Comparison of ENCODE assay signal across 8 cellular contexts in genomic region chr9:92809631-92810326, GRCh38. TPM values are rescaled to one million over a fixed set of nuclear protein-coding genes. Genes with fewer than 3 reads are reported as not detected.
DNase-seq lines count a peak whose midpoint lies in the region; ATAC-seq and TF ChIP-seq lines count a peak whose summit lies in the region.
"Not testable (repeated sequence)": the region's sequence is repeated elsewhere in the genome, so short reads cannot be mapped to it uniquely, and the experiment has no call there.

No MANE protein-coding gene starts in this region.

- peaks cover 45 to 69% of the 10 kb centered on the region in 2 donors for H3K27me3 Mint-ChIP-seq in CD8-positive, alpha-beta memory T cell
- peaks cover 44% of the 10 kb centered on the region for H3K27me3 Mint-ChIP-seq in IgD-negative memory B cell
- H3K27me3 Mint-ChIP-seq in T-helper 2 cell treated with Interferon-gamma antibody and Interleukin-4, amounts not matched to agents 5 μg/mL and 100 μg/mL, for 36 hours (ENCODE audit: low read depth) = peaks cover 65% of the 10 kb centered on the region
- peaks cover 62% of the 10 kb centered on the region for H3K27me3 Mint-ChIP-seq in activated T-helper 2 cell treated with anti-CD3 and anti-CD28 coated beads, Interferon-gamma antibody, Interleukin-2, Interleukin-4, amounts not matched to agents 10 μg/mL and 5 μg/mL and 100 μg/mL, durations not matched to agents 14 hours and 24 hours and 36 hours (ENCODE audit: low read depth)
- H3K27me3 Mint-ChIP-seq in nephron progenitor cell (ENCODE audit: low read depth, poor library complexity) = peaks cover 94% of the 10 kb centered on the region

- POLR2A ChIA-PET in CD8-positive, alpha-beta memory T cell (lab: Charles Lee) = not testable (repeated sequence)

- H3K27ac Mint-ChIP-seq in CD8-positive, alpha-beta memory T cell; IgD-negative memory B cell; T-helper 2 cell treated with Interferon-gamma antibody and Interleukin-4, amounts not matched to agents 5 μg/mL and 100 μg/mL, for 36 hours; activated T-helper 2 cell treated with anti-CD3 and anti-CD28 coated beads, Interferon-gamma antibody, Interleukin-2, Interleukin-4, amounts not matched to agents 10 μg/mL and 5 μg/mL and 100 μg/mL, durations not matched to agents 14 hours and 24 hours and 36 hours; nephron progenitor cell: not testable (repeated sequence)

- not testable (repeated sequence) for H3K4me3 ChIP-seq in CD8-positive, alpha-beta memory T cell (ENCODE audit: low read length)
- H3K4me3 ChIP-seq in coronary artery (peak overlapping the region; percentile 41), iPS-15b (ENCODE audit: low read depth, low read length) (peak overlapping the region; percentile 63)

- H3K27ac ChIP-seq in CD8-positive, alpha-beta memory T cell (ENCODE audit: low read depth, low read length); coronary artery: not testable (repeated sequence)

- intact Hi-C loops in activated T-helper 2 cell treated with anti-CD3 and anti-CD28 coated beads, Interferon-gamma antibody, Interleukin-2, Interleukin-4, amounts not matched to agents 10 μg/mL and 5 μg/mL and 100 μg/mL, durations not matched to agents 14 hours and 24 hours and 36 hours (cut with micrococcal nuclease) = loop anchor here (10.0 kb wide), 1 partner anchor 1135 kb away; no protein-coding TSS in a partner anchor

- not testable (repeated sequence) for H3K9ac ChIP-seq in iPS-15b (ENCODE audit: low read depth, low read length)

- not testable (repeated sequence) for ATAC-seq in stimulated activated naive CD8-positive, alpha-beta T cell treated with anti-CD3 and anti-CD28 coated beads, Interleukin-15, Interleukin-2, amounts not matched to agents 100 U/mL and 50 U/mL, for 24 hours

- TF ChIP-seq CTCF in coronary artery (IDR thresholded peaks at IDR 0.05); nephron progenitor cell (IDR thresholded peaks at IDR 0.05): not testable (repeated sequence)

- not testable (repeated sequence) for H3K9me3 Mint-ChIP-seq in CD8-positive, alpha-beta memory T cell; IgD-negative memory B cell; T-helper 2 cell treated with Interferon-gamma antibody and Interleukin-4, amounts not matched to agents 5 μg/mL and 100 μg/mL, for 36 hours; activated T-helper 2 cell treated with anti-CD3 and anti-CD28 coated beads, Interferon-gamma antibody, Interleukin-2, Interleukin-4, amounts not matched to agents 10 μg/mL and 5 μg/mL and 100 μg/mL, durations not matched to agents 14 hours and 24 hours and 36 hours; nephron progenitor cell

- H3K9me3 ChIP-seq in CD8-positive, alpha-beta memory T cell (ENCODE audit: low read length); iPS-15b (ENCODE audit: control insufficient read depth, insufficient read depth, low read length): not testable (repeated sequence)

- peaks cover 24% of the 10 kb centered on the region for H3K4me1 ChIP-seq in CD8-positive, alpha-beta memory T cell (ENCODE audit: insufficient read depth, low read length)
- H3K4me1 ChIP-seq in iPS-15b (ENCODE audit: control insufficient read depth, insufficient read depth, low read length) = not testable (repeated sequence)

- peaks cover 50% of the 10 kb centered on the region for H3K27me3 ChIP-seq in CD8-positive, alpha-beta memory T cell (ENCODE audit: insufficient read depth, low read length, poor library complexity, severe bottlenecking)
- peaks cover 75% of the 10 kb centered on the region for H3K27me3 ChIP-seq in iPS-15b (ENCODE audit: control insufficient read depth, insufficient read depth, low read length)

- CTCF ChIA-PET in CD8-positive, alpha-beta memory T cell (lab: Charles Lee) = interaction anchor here (1.1 kb wide), 2 partner anchors 11 to 144 kb away, joined by 3 read pairs; no protein-coding TSS in a partner anchor

- DNase-seq in CD8-positive, alpha-beta memory T cell = peak in 1 of 5 donors; percentile 6
- not testable (repeated sequence) for DNase-seq in T-helper 2 cell treated with Interferon-gamma antibody and Interleukin-4, amounts not matched to agents 5 μg/mL and 100 μg/mL, for 36 hours (ENCODE audit: low spot score); activated T-helper 2 cell treated with anti-CD3 and anti-CD28 coated beads, Interferon-gamma antibody, Interleukin-2, Interleukin-4, amounts not matched to agents 10 μg/mL and 5 μg/mL and 100 μg/mL, durations not matched to agents 14 hours and 24 hours and 36 hours (ENCODE audit: low spot score); coronary artery (ENCODE audit: low spot score); nephron progenitor cell
- peak; percentile 21 for DNase-seq in stimulated activated naive CD8-positive, alpha-beta T cell treated with anti-CD3 and anti-CD28 coated beads, Interleukin-15, Interleukin-2, amounts not matched to agents 100 U/mL and 50 U/mL, for 24 hours

- peaks cover 13 to 24% (median 17%) of the 10 kb centered on the region in 3 donors for H3K4me1 Mint-ChIP-seq in CD8-positive, alpha-beta memory T cell
- H3K4me1 Mint-ChIP-seq in IgD-negative memory B cell = peaks cover 0 to 12% (median 0%) of the 10 kb centered on the region in 3 donors
- not testable (repeated sequence) for H3K4me1 Mint-ChIP-seq in T-helper 2 cell treated with Interferon-gamma antibody and Interleukin-4, amounts not matched to agents 5 μg/mL and 100 μg/mL, for 36 hours (ENCODE audit: low read depth); activated T-helper 2 cell treated with anti-CD3 and anti-CD28 coated beads, Interferon-gamma antibody, Interleukin-2, Interleukin-4, amounts not matched to agents 10 μg/mL and 5 μg/mL and 100 μg/mL, durations not matched to agents 14 hours and 24 hours and 36 hours (ENCODE audit: low read depth); nephron progenitor cell

- not testable (repeated sequence) for H3K36me3 Mint-ChIP-seq in CD8-positive, alpha-beta memory T cell; IgD-negative memory B cell; T-helper 2 cell treated with Interferon-gamma antibody and Interleukin-4, amounts not matched to agents 5 μg/mL and 100 μg/mL, for 36 hours (ENCODE audit: low read depth); activated T-helper 2 cell treated with anti-CD3 and anti-CD28 coated beads, Interferon-gamma antibody, Interleukin-2, Interleukin-4, amounts not matched to agents 10 μg/mL and 5 μg/mL and 100 μg/mL, durations not matched to agents 14 hours and 24 hours and 36 hours (ENCODE audit: low read depth); nephron progenitor cell (ENCODE audit: low read depth)

- not testable (repeated sequence) for H3K36me3 ChIP-seq in CD8-positive, alpha-beta memory T cell (ENCODE audit: insufficient read depth, low read length); iPS-15b (ENCODE audit: control insufficient read depth, insufficient read depth, low read length)

- peak overlapping the region; percentile 25 to 91 (median 85) for H3K4me3 Mint-ChIP-seq in CD8-positive, alpha-beta memory T cell
- H3K4me3 Mint-ChIP-seq in IgD-negative memory B cell = peak overlapping the region; percentile 63 to 84 (median 73)
- peak overlapping the region; percentile 82 for H3K4me3 Mint-ChIP-seq in T-helper 2 cell treated with Interferon-gamma antibody and Interleukin-4, amounts not matched to agents 5 μg/mL and 100 μg/mL, for 36 hours
- H3K4me3 Mint-ChIP-seq in activated T-helper 2 cell treated with anti-CD3 and anti-CD28 coated beads, Interferon-gamma antibody, Interleukin-2, Interleukin-4, amounts not matched to agents 10 μg/mL and 5 μg/mL and 100 μg/mL, durations not matched to agents 14 hours and 24 hours and 36 hours (ENCODE audit: low read depth) = peak overlapping the region; percentile 76
- H3K4me3 Mint-ChIP-seq in nephron progenitor cell = peak overlapping the region; percentile 87

RNA-seq across cellular contexts. Expression of gene BICD2, which starts 45.1 kb away (rescaled TPM):
- total RNA-seq in CD8-positive, alpha-beta memory T cell = 10 to 100 TPM; 26.7 to 27.1 TPM
- polyA plus RNA-seq in CD8-positive, alpha-beta memory T cell = 18.6 TPM
- 32.8 TPM for polyA plus RNA-seq in IgD-negative memory B cell
- total RNA-seq in activated T-helper 2 cell treated with anti-CD3 and anti-CD28 coated beads, Interferon-gamma antibody, Interleukin-2, Interleukin-4, amounts not matched to agents 10 μg/mL and 5 μg/mL and 100 μg/mL, durations not matched to agents 14 hours and 24 hours and 36 hours = 22.8 and 23.6 TPM in 2 replicates
